In genomic region chr11:60165538-60165937, GRCh38 we compare ENCODE assay signal across 1 cellular context.
TF ChIP-seq lines count a peak whose summit lies in the region.

No MANE protein-coding gene starts in this region.

TF ChIP-seq in GM12878, 131 proteins besides CTCF, POLR2A, EP300 and RAD21:
- TF ChIP-seq NR2F1 (conservative IDR thresholded peaks at IDR 0.05) (no peak), KAT2A (conservative IDR thresholded peaks at IDR 0.05; ENCODE audit: control insufficient read depth, low read depth, low read length) (no peak), FOXM1 (IDR thresholded peaks at IDR 0.05; ENCODE audit: low read depth, low read length) (no peak), JUNB (IDR thresholded peaks at IDR 0.05) (peak; percentile 48; the same call in 1 of the 2 replicates), RELB (IDR thresholded peaks at IDR 0.05; ENCODE audit: low read depth) (no peak), TCF12 (IDR thresholded peaks at IDR 0.05; ENCODE audit: low read depth, low read length) (no peak), NR2C1 (IDR thresholded peaks at IDR 0.05) (no peak), IRF3 (IDR thresholded peaks at IDR 0.05) (no peak), RUNX3 (IDR thresholded peaks at IDR 0.05; ENCODE audit: low read length) (peak; percentile 42; the same call in 1 of the 2 replicates)
